28 cellular contexts compared by ENCODE assay signal in the genomic region with DNA sequence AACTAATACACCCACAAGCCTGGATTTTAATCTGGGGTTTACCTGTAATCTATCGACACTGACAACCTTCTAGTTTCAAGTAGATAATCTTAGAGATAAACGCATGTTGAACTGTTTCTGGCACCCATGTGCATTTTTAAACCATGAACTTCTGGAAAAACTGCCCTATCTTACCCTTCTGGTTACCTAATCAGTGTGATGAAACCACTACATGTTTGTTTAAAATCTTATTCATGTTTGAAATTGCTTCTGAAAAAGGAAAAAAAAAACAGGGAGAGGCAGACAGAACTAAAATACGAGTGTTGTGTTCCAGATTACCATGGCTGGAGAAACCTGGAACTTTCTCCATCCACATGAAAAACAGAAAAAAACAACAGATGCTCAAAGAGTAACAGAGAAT.
DNase-seq lines count a peak whose midpoint lies in the region; ATAC-seq, FAIRE-seq and TF ChIP-seq lines count a peak whose summit lies in the region.
"Had no signal": no experiment of that assay in that cellular context is flagged by ENCODE, and none has a peak within 500 bp of the region (broad histone marks: within the 10 kb centered on the region; RNA-seq: fewer than 3 reads in every experiment).

No MANE protein-coding gene starts in this region.

- peaks cover 0 to 25% (median 0%) of the 10 kb centered on the region in 11 donors for H3K9me3 ChIP-seq in heart right ventricle
- no peaks in the 10 kb centered on the region for H3K9me3 ChIP-seq in HepG2 (ENCODE audit: low read length)
- H3K9me3 ChIP-seq in tibial artery, result no peaks in the 10 kb centered on the region
- H3K9me3 ChIP-seq: mucosa of descending colon had no signal

- H2AFZ ChIP-seq in HepG2 (ENCODE audit: low read length), result no peak overlapping the region

- H4K20me1 ChIP-seq in HepG2 (ENCODE audit: insufficient read depth, low read length), result no peaks in the 10 kb centered on the region

- H3K36me3 ChIP-seq in heart right ventricle, result no peaks in the 10 kb centered on the region
- H3K36me3 ChIP-seq in HepG2 (replicated peaks in 1 of 2; ENCODE audit: control insufficient read depth in 1 of 2, insufficient read depth in 2 of 2, low read length in 2 of 2), result no peaks in the 10 kb centered on the region
- no peaks in the 10 kb centered on the region for H3K36me3 ChIP-seq in tibial artery

- no peak for DNase-seq in Right ventricle myocardium inferior (ENCODE audit: missing footprints)
- no peak for DNase-seq in heart right ventricle
- DNase-seq in fibroblast of gingiva (ENCODE audit: low read depth), result peak; percentile 26
- DNase-seq in HepG2 (ENCODE audit: low spot score), result no peak
- DNase-seq in tibial artery, result no peak
- DNase-seq in NCI-H526 treated with DMSO at 0.1 percent for 48 hours (lab: John Stamatoyannopoulos, UW), result no peak
- DNase-seq in DMS53 treated with DMSO at 0.1 percent for 48 hours (lab: John Stamatoyannopoulos, UW; ENCODE audit: unreplicated experiment), result no peak
- DNase-seq: activated CD8-positive, alpha-beta T cell treated with anti-CD3 and anti-CD28 coated beads, Interleukin-2, amount 10 ng/mL, durations not matched to agents 7 days and 5 days; activated naive CD8-positive, alpha-beta T cell treated with anti-CD3 and anti-CD28 coated beads for 36 hours; AML-193; CD4-positive, alpha-beta T cell; EL; KG1; MM.1S; mucosa of descending colon; NCI-H1436 treated with DMSO at 0.1 percent for 48 hours; NCI-H446; stimulated activated CD4-positive, alpha-beta T cell treated with anti-CD3 and anti-CD28 coated beads, Interleukin-4, amount 100 ng/mL, for 4 hours; T-helper 2 cell had no signal

- intact Hi-C loops in Right ventricle myocardium inferior (cut with DNase I), result no loop called here
- intact Hi-C loops in heart right ventricle (cut with DNase I), result no loop called here
- intact Hi-C loops in HepG2 (cut with micrococcal nuclease; ENCODE audit: unreplicated experiment), result no loop called here
- intact Hi-C loops in tibial artery (cut with DNase I; ENCODE audit: low total_unique reads), result no loop called here

- 60 to 76% methylated on average over 3 of the region's 3 CpGs for WGBS in heart right ventricle, 2 donors
- 1% methylated on average over 3 of the region's 3 CpGs for WGBS in HepG2 (ENCODE audit: low lambda C conversion rate)

- H3K4me1 ChIP-seq in heart right ventricle (no peaks in the 10 kb centered on the region), HepG2 (ENCODE audit: insufficient read depth, low read length) (no peaks in the 10 kb centered on the region; the same call in 1 of the 2 replicates), tibial artery (peaks cover 0 to 40% (median 2%) of the 10 kb centered on the region in 4 donors)

- H3K4me2 ChIP-seq in HepG2 (ENCODE audit: low read depth, low read length), result no peak overlapping the region

- TF ChIP-seq CTCF in heart right ventricle (IDR thresholded peaks at IDR 0.05) (no peak), HepG2 (CRISPR knock-in tag; IDR thresholded peaks at IDR 0.05) (no peak), tibial artery (IDR thresholded peaks at IDR 0.05) (no peak)

- BruUV-seq in HepG2 (replicated peaks; lab: Mats Ljungman, UMichigan), result no TSS peak

- no peak overlapping the region for H3K4me3 ChIP-seq in heart right ventricle
- no peak overlapping the region for H3K4me3 ChIP-seq in HepG2 (replicated peaks in 1 of 3; ENCODE audit: insufficient read depth in 1 of 3, low read depth in 2 of 3, low read length in 3 of 3)
- H3K4me3 ChIP-seq in tibial artery, result no peak overlapping the region
- H3K4me3 ChIP-seq: GM12878, lung, mucosa of descending colon had no signal

- H3K27me3 ChIP-seq in heart right ventricle (no peaks in the 10 kb centered on the region), HepG2 (ENCODE audit: control insufficient read depth in 1 of 2, insufficient read depth in 2 of 2, low read length in 2 of 2) (no peaks in the 10 kb centered on the region), tibial artery (no peaks in the 10 kb centered on the region)

- no peak for TF ChIP-seq RAD21 in HepG2 (CRISPR knock-in tag; IDR thresholded peaks at IDR 0.05)

- CTCF ChIA-PET in HepG2 (lab: Yijun Ruan, JAX; ENCODE audit: low intra/inter-chr PET ratio, low total read pairs), result no interaction called here

- no peak for FAIRE-seq in HepG2 (lab: Jason Lieb, UNC)
- FAIRE-seq: endothelial cell of umbilical vein, GM12878, HTR-8/SVneo, keratinocyte, urothelium cell line had no signal

- POLR2A ChIA-PET in HepG2 (lab: Yijun Ruan, JAX), result no interaction called here

- in situ Hi-C loops in HepG2 (cut with HindIII; ENCODE audit: extremely low pct_ligation_motif_present, low pct_unique_long_range_greater_than_20kb), result no loop called here

- ATAC-seq in Right ventricle myocardium inferior, result peak; percentile 32
- ATAC-seq in heart right ventricle, result no peak
- ATAC-seq in HepG2, result no peak
- no peak for ATAC-seq in esophagus mucosa
- ATAC-seq: activated CD8-positive, alpha-beta T cell treated with anti-CD3 and anti-CD28 coated beads, Interleukin-2, amount 10 ng/mL, durations not matched to agents 7 days and 5 days; GM12878; mucosa of descending colon; SK-N-SH treated with all-trans-retinoic acid at 6 μM for 48 hours; stimulated activated memory B cell treated with anti-CD40 and anti-IgM and Interleukin-4, amounts not matched to agents 10 μg/mL and 1 μg/mL and 100 μg/mL, for 72 hours had no signal

- TF ChIP-seq POLR2A in HepG2 (IDR thresholded peaks at IDR 0.05; ENCODE audit: insufficient read depth in 1 of 2, low read depth in 2 of 2, low read length in 2 of 2), result no peak

- no peak overlapping the region for H3K9ac ChIP-seq in HepG2 (ENCODE audit: insufficient read depth, low read depth, low read length)

- TF ChIP-seq EP300 in HepG2 (IDR thresholded peaks at IDR 0.05; ENCODE audit: low read depth in 2 of 2, low read length in 2 of 2) (no peak), HepG2 (CRISPR knock-in tag; IDR thresholded peaks at IDR 0.05; ENCODE audit: borderline replicate concordance) (no peak)

- H3K27ac ChIP-seq in heart right ventricle, result peak overlapping the region in 3 of 10 donors; percentile 5 to 11 (median 7)
- no peak overlapping the region for H3K27ac ChIP-seq in HepG2 (ENCODE audit: extremely low read length, insufficient read depth, low read length)
- peak overlapping the region; percentile 59 to 63 for H3K27ac ChIP-seq in tibial artery

- no peaks in the 10 kb centered on the region for H3K79me2 ChIP-seq in HepG2 (ENCODE audit: insufficient read depth, low read length)

TF ChIP-seq in HepG2, 621 proteins besides CTCF, POLR2A, EP300 and RAD21:
- TF ChIP-seq FOXA3 (CRISPR knock-in tag; IDR thresholded peaks at IDR 0.05) (no peak), RARA (CRISPR knock-in tag; IDR thresholded peaks at IDR 0.05) (0 out of 2 replicates have a peak, but pooled peaks have one; percentile 13), NR0B2 (CRISPR knock-in tag; IDR thresholded peaks at IDR 0.05) (no peak), ATF4 (CRISPR knock-in tag; IDR thresholded peaks at IDR 0.05) (0 out of 4 replicates have a peak, but pooled peaks of 1 of the 2 experiments have one; percentile 30)
- TF ChIP-seq, protein P1, sequence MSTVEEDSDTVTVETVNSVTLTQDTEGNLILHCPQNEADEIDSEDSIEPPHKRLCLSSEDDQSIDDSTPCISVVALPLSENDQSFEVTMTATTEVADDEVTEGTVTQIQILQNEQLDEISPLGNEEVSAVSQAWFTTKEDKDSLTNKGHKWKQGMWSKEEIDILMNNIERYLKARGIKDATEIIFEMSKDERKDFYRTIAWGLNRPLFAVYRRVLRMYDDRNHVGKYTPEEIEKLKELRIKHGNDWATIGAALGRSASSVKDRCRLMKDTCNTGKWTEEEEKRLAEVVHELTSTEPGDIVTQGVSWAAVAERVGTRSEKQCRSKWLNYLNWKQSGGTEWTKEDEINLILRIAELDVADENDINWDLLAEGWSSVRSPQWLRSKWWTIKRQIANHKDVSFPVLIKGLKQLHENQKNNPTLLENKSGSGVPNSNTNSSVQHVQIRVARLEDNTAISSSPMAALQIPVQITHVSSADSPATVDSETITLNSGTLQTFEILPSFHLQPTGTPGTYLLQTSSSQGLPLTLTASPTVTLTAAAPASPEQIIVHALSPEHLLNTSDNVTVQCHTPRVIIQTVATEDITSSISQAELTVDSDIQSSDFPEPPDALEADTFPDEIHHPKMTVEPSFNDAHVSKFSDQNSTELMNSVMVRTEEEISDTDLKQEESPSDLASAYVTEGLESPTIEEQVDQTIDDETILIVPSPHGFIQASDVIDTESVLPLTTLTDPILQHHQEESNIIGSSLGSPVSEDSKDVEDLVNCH (CRISPR knock-in tag; IDR thresholded peaks at IDR 0.05), result no peak
